In genomic region chr2:38075436-38076249, GRCh38 we compare ENCODE assay signal across 8 cellular contexts. TPM values are rescaled to one million over a fixed set of nuclear protein-coding genes. Genes with fewer than 3 reads are reported as not detected.
DNase-seq lines count a peak whose midpoint lies in the region; ATAC-seq and TF ChIP-seq lines count a peak whose summit lies in the region.

CYP1B1 (minus strand) TSS chr2:38076151; CDS start chr2:38075388, 763 bp downstream.

- no peaks in the 10 kb centered on the region for H3K79me2 ChIP-seq in HCT116 (ENCODE audit: insufficient read depth, low read length)

- H3K4me1 Mint-ChIP-seq in Caco-2 (ENCODE audit: low read depth, unreplicated experiment) (peaks cover 26% of the 10 kb centered on the region), WTC11 (peaks cover 62% of the 10 kb centered on the region), progenitor cell of endocrine pancreas (ENCODE audit: low read depth) (peaks cover 18% of the 10 kb centered on the region)

- POLR2A ChIA-PET in Caco-2 (lab: Charles Lee): interaction anchor here (1.3 to 2.0 kb wide), 3 partner anchors 21 to 199 kb away, joined by 3 to 12 read pairs (median 3); no protein-coding TSS in a partner anchor
- POLR2A ChIA-PET in HCT116 (lab: Charles Lee): interaction anchor here (1.0 to 1.2 kb wide), 2 partner anchors 8 to 199 kb away, joined by 3 to 5 read pairs; no protein-coding TSS in a partner anchor
- POLR2A ChIA-PET in WTC11 (lab: Charles Lee): interaction anchor here (0.6 to 1.3 kb wide), 3 partner anchors 31 to 1106 kb away, joined by 4 to 5 read pairs (median 5); no protein-coding TSS in a partner anchor

- no peaks in the 10 kb centered on the region for H3K27me3 Mint-ChIP-seq in Caco-2 (ENCODE audit: insufficient read depth, unreplicated experiment)
- peaks cover 77% of the 10 kb centered on the region for H3K27me3 Mint-ChIP-seq in WTC11 (ENCODE audit: low read depth)
- H3K27me3 Mint-ChIP-seq in progenitor cell of endocrine pancreas: peaks cover 74% of the 10 kb centered on the region

- H3K9me3 Mint-ChIP-seq in Caco-2 (ENCODE audit: unreplicated experiment): no peaks in the 10 kb centered on the region
- H3K9me3 Mint-ChIP-seq in WTC11: no peaks in the 10 kb centered on the region
- no peaks in the 10 kb centered on the region for H3K9me3 Mint-ChIP-seq in progenitor cell of endocrine pancreas (ENCODE audit: low read depth)

- peak within 1 kb of the TSS; percentile 76 for H3K27ac Mint-ChIP-seq in Caco-2 (ENCODE audit: unreplicated experiment)
- no peak within 1 kb of the TSS for H3K27ac Mint-ChIP-seq in WTC11
- peak within 1 kb of the TSS; percentile 71 for H3K27ac Mint-ChIP-seq in progenitor cell of endocrine pancreas

- no peaks in the 10 kb centered on the region for H3K36me3 ChIP-seq in Caco-2 (ENCODE audit: control insufficient read depth, insufficient read depth, low read length)
- no peaks in the 10 kb centered on the region for H3K36me3 ChIP-seq in HCT116 (ENCODE audit: control insufficient read depth in 1 of 2, insufficient read depth in 2 of 2, low read length in 2 of 2)

- peak within 1 kb of the TSS; percentile 93 for H3K4me2 ChIP-seq in HCT116 (ENCODE audit: low read length)

- TF ChIP-seq POLR2A in HCT116 (IDR thresholded peaks at IDR 0.05; ENCODE audit: borderline replicate concordance, extremely low read depth, insufficient read depth, insufficient read length): no peak

- H3K9me2 ChIP-seq in HCT116 (ENCODE audit: insufficient read depth): no peaks in the 10 kb centered on the region

- H4K20me1 ChIP-seq in HCT116 (ENCODE audit: insufficient read depth): no peaks in the 10 kb centered on the region

- H3K36me3 Mint-ChIP-seq in Caco-2 (ENCODE audit: insufficient read depth, unreplicated experiment) (peaks cover 11% of the 10 kb centered on the region), WTC11 (0 out of 2 replicates have a peak, but pooled peaks cover 3% of the 10 kb centered on the region), progenitor cell of endocrine pancreas (ENCODE audit: insufficient read depth) (peaks cover 1% of the 10 kb centered on the region)

- RAD21 ChIA-PET in HCT116 (lab: Charles Lee; ENCODE audit: low non-redundant PET in 1 of 2, low total read pairs in 2 of 2, uncharacterized antibody in 2 of 2, unreplicated experiment in 2 of 2): no interaction called here

- DNase-seq in Caco-2 (no peak), HCT116 (ENCODE audit: low read depth, low spot score) (no peak), WTC11 (ENCODE audit: low spot score) (no peak), cardiac septum (ENCODE audit: low spot score) (peak; percentile 85), progenitor cell of endocrine pancreas (ENCODE audit: low spot score, unreplicated experiment) (peak; percentile 14), GM13977 (ENCODE audit: low spot score) (no peak)

- peak within 1 kb of the TSS; percentile 73 for H3K27ac ChIP-seq in HCT116 (ENCODE audit: low read depth, low read length)

- peak within 1 kb of the TSS; percentile 56 for H3K4me3 ChIP-seq in Caco-2 (ENCODE audit: low read depth, low read length)
- H3K4me3 ChIP-seq in HCT116 (replicated peaks in 1 of 2; ENCODE audit: low read depth in 1 of 2, low read length in 2 of 2): peak within 1 kb of the TSS; percentile 42 to 59

- TSS peak; percentile 16 for BruUV-seq in Caco-2 (replicated peaks; lab: Mats Ljungman, UMichigan)
- TSS peak; percentile 36 for BruUV-seq in HCT116 (replicated peaks; lab: Mats Ljungman, UMichigan)

- CTCF ChIA-PET in Caco-2 (lab: Charles Lee) (interaction anchor here (0.7 to 2.1 kb wide), 12 partner anchors 16 to 199 kb away, joined by 3 to 37 read pairs (median 8); no protein-coding TSS in a partner anchor), HCT116 (lab: Charles Lee) (interaction anchor here (0.6 to 1.9 kb wide), 23 partner anchors 8 to 668 kb away, joined by 3 to 27 read pairs (median 4); no protein-coding TSS in a partner anchor), WTC11 (lab: Charles Lee) (interaction anchor here (0.6 to 5.4 kb wide), 40 partner anchors 7 to 1290 kb away, joined by 3 to 49 read pairs (median 4); partner anchors contain the start of gene ATL2)

- ATAC-seq in HCT116 (no peak; the same call in 1 of the 2 replicates), WTC11 (no peak), HG02763 (IDR thresholded peaks at IDR 0.05; ENCODE audit: unreplicated experiment) (no peak), HG02973 (IDR thresholded peaks at IDR 0.05; ENCODE audit: unreplicated experiment) (no peak)

- intact Hi-C loops in Caco-2 (cut with micrococcal nuclease; ENCODE audit: unreplicated experiment) (loop anchor here (1.0 to 5.0 kb wide), 3 partner anchors 40 to 199 kb away; no protein-coding TSS in a partner anchor), HCT116 (cut with micrococcal nuclease) (no loop called here), cardiac septum (cut with DNase I) (loop anchor here (2.0 to 10.0 kb wide), 4 partner anchors 17 to 199 kb away; no protein-coding TSS in a partner anchor)

- in situ Hi-C loops in GM13977 (cut with MboI; ENCODE audit: low pct_unique_long_range_greater_than_20kb, low sequenced_read_pairs, unreplicated experiment): no loop called here

- no peak for TF ChIP-seq RAD21 in HCT116 (IDR thresholded peaks at IDR 0.05; ENCODE audit: low read depth)

- H3K9me3 ChIP-seq in Caco-2: no peaks in the 10 kb centered on the region
- no peaks in the 10 kb centered on the region for H3K9me3 ChIP-seq in HCT116 (ENCODE audit: control insufficient read depth in 1 of 2, insufficient read depth in 1 of 2, low read depth in 1 of 2, low read length in 2 of 2)

- H3K4me1 ChIP-seq in Caco-2: peaks cover 23% of the 10 kb centered on the region
- H3K4me1 ChIP-seq in HCT116 (ENCODE audit: control insufficient read depth in 1 of 2, insufficient read depth in 2 of 2, low read length in 2 of 2): peaks cover 5 to 28% of the 10 kb centered on the region in 2 experiments

- H2AFZ ChIP-seq in HCT116 (ENCODE audit: low read depth, low read length, poor library complexity, severe bottlenecking): peak within 1 kb of the TSS; percentile 80

- H3K9ac ChIP-seq in HCT116 (ENCODE audit: low read length): peak within 1 kb of the TSS; percentile 77

- TF ChIP-seq CTCF in Caco-2 (IDR thresholded peaks at IDR 0.05; ENCODE audit: insufficient read depth in 1 of 2, low read depth in 1 of 2, low read length in 1 of 2, severe bottlenecking in 1 of 2, unreplicated experiment in 1 of 2) (no peak), HCT116 (IDR thresholded peaks at IDR 0.05 in 2 of 3, conservative IDR thresholded peaks at IDR 0.05 in 1 of 3; ENCODE audit: borderline replicate concordance in 1 of 3, insufficient read depth in 1 of 3, low read depth in 2 of 3, low read length in 2 of 3) (no peak), WTC11 (IDR thresholded peaks at IDR 0.05) (no peak), progenitor cell of endocrine pancreas (IDR thresholded peaks at IDR 0.05; ENCODE audit: unreplicated experiment) (no peak), GM13977 (IDR thresholded peaks at IDR 0.05; ENCODE audit: extremely low read depth, insufficient read depth, missing control alignments) (no peak)

- peak within 1 kb of the TSS; percentile 84 for H3K4me3 Mint-ChIP-seq in Caco-2 (ENCODE audit: unreplicated experiment)
- peak within 1 kb of the TSS; percentile 73 for H3K4me3 Mint-ChIP-seq in WTC11
- peak within 1 kb of the TSS; percentile 77 for H3K4me3 Mint-ChIP-seq in progenitor cell of endocrine pancreas (ENCODE audit: low read depth)

- H3K27me3 ChIP-seq in Caco-2 (replicated peaks; ENCODE audit: control insufficient read depth, insufficient read depth, low read length) (no peaks in the 10 kb centered on the region), HCT116 (ENCODE audit: insufficient read depth, low read length) (no peaks in the 10 kb centered on the region)

TF ChIP-seq in HCT116, 20 proteins besides CTCF, POLR2A, EP300 and RAD21 (continues in another document):
- TF ChIP-seq FOSL1 (IDR thresholded peaks at IDR 0.05; ENCODE audit: low read depth) (no peak), SIN3A (IDR thresholded peaks at IDR 0.05; ENCODE audit: low read depth) (no peak), SRF (IDR thresholded peaks at IDR 0.05; ENCODE audit: low read depth) (no peak), ZFX (IDR thresholded peaks at IDR 0.05) (no peak), ZNF274 (IDR thresholded peaks at IDR 0.05; ENCODE audit: low read depth, low read length) (no peak), ATF3 (IDR thresholded peaks at IDR 0.05) (no peak), EZH2 (IDR thresholded peaks at IDR 0.05) (no peak), POLR2AphosphoS5 (IDR thresholded peaks at IDR 0.05; ENCODE audit: low read depth, low read length) (no peak; the same call in 1 of the 2 replicates), TCF7L2 (IDR thresholded peaks at IDR 0.05; ENCODE audit: borderline replicate concordance, extremely low read depth, insufficient read depth, insufficient read length) (no peak)

TF ChIP-seq in WTC11, 78 proteins besides CTCF, POLR2A, EP300 and RAD21 (continues in another document):
- TF ChIP-seq HMGXB4 (CRISPR knock-in tag; IDR thresholded peaks at IDR 0.05) (no peak), OVOL2 (CRISPR knock-in tag; IDR thresholded peaks at IDR 0.05; ENCODE audit: borderline replicate concordance) (no peak), TCF7 (CRISPR knock-in tag; IDR thresholded peaks at IDR 0.05; ENCODE audit: low read depth) (no peak)

RNA-seq across cellular contexts. Expression of gene CYP1B1, which starts in this region (rescaled TPM):
- 1.3 and 1.8 TPM in 2 replicates for total RNA-seq in Caco-2 (2022)
- 2.6 TPM for total RNA-seq in HCT116 (2021; ENCODE audit: unreplicated experiment)
- polyA plus RNA-seq in HCT116 (2012): 0.24 and 0.33 TPM in 2 replicates
- total RNA-seq in WTC11 (2021): 2.9 to 4.2 TPM (median 4.1 TPM) in 3 replicates
- 92.7 TPM for total RNA-seq in cardiac septum
- 1.1 and 1.6 TPM in 2 replicates for total RNA-seq in progenitor cell of endocrine pancreas

Comparison
In these comparisons a context has a peak if more than half of its experiments do, and no peak if none do; other contexts are left out.
1. RNA of gene CYP1B1 (total RNA-seq): 92.7 TPM in cardiac septum (single experiment); 2.9 to 4.2 TPM in WTC11, 2.6 TPM in HCT116 (single experiment), 1.1 to 1.6 TPM in progenitor cell of endocrine pancreas and 1.3 to 1.8 TPM in Caco-2; every median in the first group is over 10 times any median in the second.
2. DNase-seq: peak in cardiac septum (single experiment) and progenitor cell of endocrine pancreas (single experiment); none in Caco-2 (0 of 2), HCT116 (single experiment), WTC11 (single experiment) and GM13977 (single experiment).
3. Peak in every context shown above with its lines, with median percentiles within 50 percentile points of each other: H3K4me3 Mint-ChIP-seq.